ENCODE assay signal across 24 cellular contexts in the genomic region with DNA sequence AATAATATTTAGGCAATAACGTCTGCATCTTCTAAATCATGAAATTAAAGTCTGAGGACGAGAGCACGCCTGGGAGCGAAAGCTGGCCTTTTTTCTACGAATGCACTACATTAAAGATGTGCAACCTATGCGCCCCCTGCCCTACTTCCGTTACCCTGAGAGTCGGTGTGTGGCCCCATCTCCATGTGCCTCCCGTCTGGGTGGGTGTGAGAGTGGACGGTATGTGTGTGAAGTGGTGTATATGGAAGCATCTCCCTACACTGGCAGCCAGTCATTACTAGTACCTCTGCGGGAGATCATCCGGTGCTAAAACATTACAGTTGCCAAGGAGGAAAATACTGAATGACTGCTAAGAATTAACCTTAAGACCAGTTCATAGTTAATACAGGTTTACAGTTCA. TPM values are rescaled to one million over a fixed set of nuclear protein-coding genes. Genes with fewer than 3 reads are reported as not detected.
DNase-seq lines count a peak whose midpoint lies in the region; ATAC-seq and TF ChIP-seq lines count a peak whose summit lies in the region.
"Had no signal": no experiment of that assay in that cellular context is flagged by ENCODE, and none has a peak within 500 bp of the region (broad histone marks: within the 10 kb centered on the region; RNA-seq: fewer than 3 reads in every experiment).

No MANE protein-coding gene starts in this region.

- H3K36me3 ChIP-seq in HEK293 (ENCODE audit: control insufficient read depth in 2 of 2, insufficient read depth in 1 of 2, low read length in 2 of 2), result peaks cover 22 to 80% of the 10 kb centered on the region in 2 experiments
- H3K36me3 ChIP-seq: ovary had no signal

- peaks cover 5% of the 10 kb centered on the region for H3K27me3 Mint-ChIP-seq in endothelial cell (ENCODE audit: unreplicated experiment)
- H3K27me3 Mint-ChIP-seq: activated CD4-positive, alpha-beta T cell treated with anti-CD3 and anti-CD28 coated beads, Interleukin-2, amount 10 ng/mL, durations not matched to agents 7 days and 5 days; activated naive CD8-positive, alpha-beta T cell treated with anti-CD3 and anti-CD28 coated beads for 36 hours had no signal

- H3K4me3 ChIP-seq in HEK293 (ENCODE audit: low read depth, low read length), result no peak overlapping the region
- H3K4me3 ChIP-seq: ovary, right atrium auricular region, upper lobe of left lung had no signal

- peak; percentile 10 for DNase-seq in GM10248 (ENCODE audit: extremely low spot score)
- DNase-seq in endothelial cell (ENCODE audit: low spot score), result no peak
- no peak for DNase-seq in stimulated activated effector memory CD8-positive, alpha-beta T cell treated with anti-CD3 and anti-CD28 coated beads, Interleukin-12 subunit alpha, Interleukin-12 subunit beta, amount 100 ng/mL, for 72 hours (ENCODE audit: low spot score in 2 of 2)
- DNase-seq in NCI-H1092 (lab: John Stamatoyannopoulos, UW), result no peak
- DNase-seq in DMS114 treated with DMSO at 0.1 percent for 48 hours (lab: John Stamatoyannopoulos, UW; ENCODE audit: unreplicated experiment), result no peak
- DNase-seq in stimulated activated CD4-positive, alpha-beta T cell treated with anti-CD3 and anti-CD28 coated beads, Interleukin-4, amount 100 ng/mL, for 24 hours, result no peak
- DNase-seq: activated CD4-positive, alpha-beta T cell treated with anti-CD3 and anti-CD28 coated beads, Interleukin-2, amount 10 ng/mL, durations not matched to agents 7 days and 5 days; activated naive CD8-positive, alpha-beta T cell treated with anti-CD3 and anti-CD28 coated beads for 36 hours; H9; KBM-7; natural killer cell; NCI-H1417; NCI-H2029 treated with DMSO at 0.1 percent for 48 hours; NCI-H226; NCI-H69; stimulated activated CD4-positive, alpha-beta T cell treated with anti-CD3 and anti-CD28 coated beads, Interleukin-2, amount 100 ng/mL, for 24 hours; SW 1271 had no signal

- ATAC-seq in stimulated activated effector memory CD8-positive, alpha-beta T cell treated with anti-CD3 and anti-CD28 coated beads, Interleukin-12 subunit alpha, Interleukin-12 subunit beta, amount 100 ng/mL, for 72 hours, result no peak
- ATAC-seq: natural killer cell, WTC11 had no signal

- peaks cover 48% of the 10 kb centered on the region for H3K36me3 Mint-ChIP-seq in endothelial cell (ENCODE audit: low read depth, unreplicated experiment)
- H3K36me3 Mint-ChIP-seq in stimulated activated effector memory CD8-positive, alpha-beta T cell treated with anti-CD3 and anti-CD28 coated beads, Interleukin-12 subunit alpha, Interleukin-12 subunit beta, amount 100 ng/mL, for 72 hours, result peaks cover 99% of the 10 kb centered on the region

- H3K9me3 Mint-ChIP-seq in endothelial cell (ENCODE audit: unreplicated experiment), result no peaks in the 10 kb centered on the region
- H3K9me3 Mint-ChIP-seq in stimulated activated effector memory CD8-positive, alpha-beta T cell treated with anti-CD3 and anti-CD28 coated beads, Interleukin-12 subunit alpha, Interleukin-12 subunit beta, amount 100 ng/mL, for 72 hours, result no peaks in the 10 kb centered on the region
- H3K9me3 Mint-ChIP-seq: activated CD4-positive, alpha-beta T cell treated with anti-CD3 and anti-CD28 coated beads, Interleukin-2, amount 10 ng/mL, durations not matched to agents 7 days and 5 days; activated naive CD8-positive, alpha-beta T cell treated with anti-CD3 and anti-CD28 coated beads for 36 hours; activated T-helper 2 cell treated with anti-CD3 and anti-CD28 coated beads, Interferon-gamma antibody, Interleukin-2, Interleukin-4, amounts not matched to agents 10 μg/mL and 5 μg/mL and 100 μg/mL, durations not matched to agents 14 hours and 24 hours and 36 hours; H9; natural killer cell; WTC11 had no signal

- TF ChIP-seq CTCF in GM10248 (IDR thresholded peaks at IDR 0.05; ENCODE audit: control extremely low read depth, extremely low read depth, low read depth, missing control alignments) (no peak), HEK293 (tag by site-specific recombination; IDR thresholded peaks at IDR 0.05) (no peak), endothelial cell (IDR thresholded peaks at IDR 0.05; ENCODE audit: unreplicated experiment) (no peak)

- no peaks in the 10 kb centered on the region for H3K9me3 ChIP-seq in HEK293 (ENCODE audit: control insufficient read depth, insufficient read depth, low read depth, low read length)
- H3K9me3 ChIP-seq: ovary, right atrium auricular region, upper lobe of left lung had no signal

- CTCF ChIA-PET in GM10248 (lab: Yijun Ruan, JAX) (interaction anchor here (1.2 to 5.5 kb wide), 4 partner anchors 16 to 51 kb away, joined by 3 to 39 read pairs (median 4); no protein-coding TSS in a partner anchor), HEK293 (lab: Yijun Ruan, JAX) (interaction anchor here (2.6 to 3.5 kb wide), 2 partner anchors 15 to 43 kb away, joined by 13 to 19 read pairs; no protein-coding TSS in a partner anchor)

- H3K27ac ChIP-seq in HEK293 (ENCODE audit: extremely low read depth, low read depth, low read length), result no peak overlapping the region
- H3K27ac ChIP-seq: epithelial cell of prostate, ovary, right atrium auricular region, upper lobe of left lung had no signal

- POLR2A ChIA-PET in GM10248 (lab: Yijun Ruan, JAX), result no interaction called here
- POLR2A ChIA-PET in HEK293 (lab: Yijun Ruan, JAX), result no interaction called here

- H3K27ac Mint-ChIP-seq in endothelial cell (ENCODE audit: unreplicated experiment), result no peak overlapping the region
- peak overlapping the region; percentile 45 for H3K27ac Mint-ChIP-seq in stimulated activated effector memory CD8-positive, alpha-beta T cell treated with anti-CD3 and anti-CD28 coated beads, Interleukin-12 subunit alpha, Interleukin-12 subunit beta, amount 100 ng/mL, for 72 hours
- H3K27ac Mint-ChIP-seq: activated CD4-positive, alpha-beta T cell treated with anti-CD3 and anti-CD28 coated beads, Interleukin-2, amount 10 ng/mL, durations not matched to agents 7 days and 5 days; H9; WTC11 had no signal

- H3K4me1 ChIP-seq in HEK293 (ENCODE audit: control insufficient read depth, insufficient read depth, low read length), result no peaks in the 10 kb centered on the region

- peaks cover 28% of the 10 kb centered on the region for H3K4me1 Mint-ChIP-seq in endothelial cell (ENCODE audit: unreplicated experiment)
- peaks cover 26% of the 10 kb centered on the region for H3K4me1 Mint-ChIP-seq in stimulated activated effector memory CD8-positive, alpha-beta T cell treated with anti-CD3 and anti-CD28 coated beads, Interleukin-12 subunit alpha, Interleukin-12 subunit beta, amount 100 ng/mL, for 72 hours

- H3K4me3 Mint-ChIP-seq in endothelial cell (ENCODE audit: unreplicated experiment), result peak overlapping the region; percentile 2
- no peak overlapping the region for H3K4me3 Mint-ChIP-seq in stimulated activated effector memory CD8-positive, alpha-beta T cell treated with anti-CD3 and anti-CD28 coated beads, Interleukin-12 subunit alpha, Interleukin-12 subunit beta, amount 100 ng/mL, for 72 hours
- H3K4me3 Mint-ChIP-seq: activated CD4-positive, alpha-beta T cell treated with anti-CD3 and anti-CD28 coated beads, Interleukin-2, amount 10 ng/mL, durations not matched to agents 7 days and 5 days; activated naive CD8-positive, alpha-beta T cell treated with anti-CD3 and anti-CD28 coated beads for 36 hours; H9; natural killer cell; WTC11 had no signal

TF ChIP-seq in HEK293, 187 proteins besides CTCF, POLR2A, EP300 and RAD21:
- TF ChIP-seq EGR2 (tag by site-specific recombination; IDR thresholded peaks at IDR 0.05; ENCODE audit: low read depth), result 0 out of 2 replicates have a peak, but pooled peaks have one; percentile 6
- no peak for TF ChIP-seq SP7 (tag by site-specific recombination; IDR thresholded peaks at IDR 0.05)
- no peak for TF ChIP-seq ZNF571 (tag by site-specific recombination; IDR thresholded peaks at IDR 0.05)

RNA-seq across cellular contexts. Expression of a gene that starts 19.3 kb away (rescaled TPM):
- 23.1 TPM for total RNA-seq in endothelial cell (ENCODE audit: unreplicated experiment)

RNA-seq across cellular contexts. Expression of a gene that starts 25.7 kb away (rescaled TPM):
- 6.1 TPM for total RNA-seq in endothelial cell (ENCODE audit: unreplicated experiment)

RNA-seq across cellular contexts. Expression of a gene that starts 59.2 kb away (rescaled TPM):
- 39.9 TPM for total RNA-seq in endothelial cell (ENCODE audit: unreplicated experiment)

RNA-seq across cellular contexts. Expression of a gene that starts 59.5 kb away (rescaled TPM):
- 45.2 TPM for total RNA-seq in endothelial cell (ENCODE audit: unreplicated experiment)
